In the genomic region with DNA sequence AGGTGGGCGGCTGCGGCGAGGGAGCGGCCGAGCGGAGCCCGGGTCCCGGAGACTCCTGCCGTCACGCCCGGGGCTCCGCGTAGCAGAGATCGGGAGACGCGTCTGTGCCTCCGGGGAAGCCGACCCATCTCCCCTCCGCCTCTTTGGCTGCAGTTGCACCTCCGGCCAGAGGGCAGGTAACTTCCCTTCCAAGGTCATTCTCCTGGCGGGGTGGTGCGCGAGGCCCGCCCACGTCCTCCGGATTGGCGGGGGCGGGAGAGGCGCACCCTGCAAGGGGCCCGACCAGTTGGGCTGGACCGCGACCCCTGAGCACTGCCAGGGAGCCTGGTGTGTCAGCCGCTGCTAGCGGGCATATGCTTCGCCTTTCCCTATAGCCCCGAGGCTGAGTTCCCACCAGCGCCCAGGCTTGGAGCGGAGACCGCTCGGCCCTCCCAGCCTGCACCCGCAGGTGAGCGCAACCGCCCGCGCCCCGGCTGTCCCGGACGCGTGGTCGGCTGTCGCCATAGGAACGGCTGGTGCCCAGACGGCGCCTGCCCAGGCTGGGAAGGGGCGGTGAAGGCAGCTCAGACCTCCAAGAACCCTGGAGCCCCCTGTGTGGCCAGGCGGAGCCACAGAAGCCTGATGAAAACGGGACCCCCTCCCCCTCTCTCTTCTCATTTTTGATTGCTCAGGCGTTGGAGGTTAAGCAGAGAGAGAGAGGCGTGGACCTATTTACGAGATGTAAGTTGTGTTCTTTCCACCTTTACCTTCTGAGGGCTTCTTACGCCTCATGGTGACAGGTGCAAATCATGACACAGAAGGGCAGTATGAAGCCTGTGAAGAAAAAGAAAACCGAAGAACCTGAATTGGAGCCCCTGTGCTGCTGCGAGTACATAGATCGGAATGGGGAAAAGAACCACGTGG, we compare ENCODE assay signal across 8 cellular contexts. TPM values are rescaled to one million over a fixed set of nuclear protein-coding genes. Genes with fewer than 3 reads are reported as not detected.
DNase-seq lines count a peak whose midpoint lies in the region; ATAC-seq and TF ChIP-seq lines count a peak whose summit lies in the region.

No MANE protein-coding gene starts in this region.

- no peaks in the 10 kb centered on the region for H3K9me3 ChIP-seq in DOHH2 (ENCODE audit: control insufficient read depth, insufficient read depth, low read length)
- no peaks in the 10 kb centered on the region for H3K9me3 ChIP-seq in HUES48 (ENCODE audit: control insufficient read depth, insufficient read depth, low read length)
- no peaks in the 10 kb centered on the region for H3K9me3 ChIP-seq in breast epithelium

- peak; percentile 48 for ATAC-seq in GM21515 (IDR thresholded peaks at IDR 0.05; ENCODE audit: unreplicated experiment)

- H3K4me1 ChIP-seq in DOHH2 (ENCODE audit: control insufficient read depth, low read length) (peaks cover 24% of the 10 kb centered on the region), HUES48 (ENCODE audit: control insufficient read depth, insufficient read depth, low read length) (peaks cover 17% of the 10 kb centered on the region), breast epithelium (no peaks in the 10 kb centered on the region)

- intact Hi-C loops in breast epithelium (cut with DNase I; ENCODE audit: low total_unique reads), result no loop called here

- H3F3A ChIP-seq in DOHH2 (ENCODE audit: control insufficient read depth, insufficient read depth), result peaks cover 6% of the 10 kb centered on the region; the same call in 1 of the 2 replicates

- H3K36me3 ChIP-seq in DOHH2 (ENCODE audit: control insufficient read depth, low read length), result peaks cover 23% of the 10 kb centered on the region
- peaks cover 12% of the 10 kb centered on the region; the same call in 1 of the 2 replicates for H3K36me3 ChIP-seq in HUES48 (ENCODE audit: control insufficient read depth, insufficient read depth, low read length)
- H3K36me3 ChIP-seq in breast epithelium, result no peaks in the 10 kb centered on the region

- H3K4me2 ChIP-seq in DOHH2 (ENCODE audit: low read length), result peak overlapping the region; percentile 89

- H3K27ac ChIP-seq in DOHH2 (ENCODE audit: low read depth, low read length) (no peak overlapping the region), HUES48 (ENCODE audit: low read depth, low read length) (peak overlapping the region; percentile 62), breast epithelium (peak overlapping the region; percentile 71 to 80)

- H3K79me2 ChIP-seq in DOHH2 (ENCODE audit: control insufficient read depth, low read length), result no peaks in the 10 kb centered on the region

- H3K9me2 ChIP-seq in DOHH2 (replicated peaks; ENCODE audit: control insufficient read depth, low read length), result no peaks in the 10 kb centered on the region

- peak overlapping the region; percentile 35; the same call in 1 of the 2 replicates for H3K9ac ChIP-seq in HUES48 (ENCODE audit: low read depth, low read length)

- TF ChIP-seq CTCF in DOHH2 (IDR thresholded peaks at IDR 0.05; ENCODE audit: low read depth, low read length, poor library complexity, severe bottlenecking) (no peak), breast epithelium (IDR thresholded peaks at IDR 0.05) (no peak)

- no peaks in the 10 kb centered on the region for H4K20me1 ChIP-seq in DOHH2 (ENCODE audit: control insufficient read depth, insufficient read depth, low read depth, low read length)

- peak overlapping the region; percentile 89 for H3K4me3 ChIP-seq in DOHH2 (ENCODE audit: low read length)
- H3K4me3 ChIP-seq in HUES48 (ENCODE audit: low read depth, low read length), result peak overlapping the region; percentile 68
- peak overlapping the region; percentile 75 to 92 (median 82) for H3K4me3 ChIP-seq in breast epithelium

- DNase-seq in SW480 (ENCODE audit: low spot score), result peak; percentile 69
- no peak for DNase-seq in breast epithelium (ENCODE audit: low spot score in 2 of 2)
- peak; percentile 33 for DNase-seq in kidney glomerular epithelial cell (lab: John Stamatoyannopoulos, UW)
- DNase-seq in stimulated activated CD4-positive, alpha-beta T cell treated with anti-CD3 and anti-CD28 coated beads, Interleukin-4, amount 100 ng/mL, for 24 hours, result peak; percentile 9
- no peak for DNase-seq in Ammon's horn (ENCODE audit: low spot score)

- H3K27me3 ChIP-seq in DOHH2 (ENCODE audit: control insufficient read depth, low read length), result no peaks in the 10 kb centered on the region
- H3K27me3 ChIP-seq in HUES48 (ENCODE audit: control insufficient read depth, insufficient read depth, low read length), result 0 out of 2 replicates have a peak, but pooled peaks cover 5% of the 10 kb centered on the region
- H3K27me3 ChIP-seq in breast epithelium, result no peaks in the 10 kb centered on the region

- no peak for TF ChIP-seq POLR2A in breast epithelium (IDR thresholded peaks at IDR 0.05)

RNA-seq across cellular contexts. Expression of a gene that starts 0.5 kb away (rescaled TPM):
- 1 to 10 TPM; 3.5 to 9.2 (median 7.2) TPM for total RNA-seq in breast epithelium

Comparison
In these comparisons a context has a peak if more than half of its experiments do, and no peak if none do; other contexts are left out.
1. DNase-seq: peak in SW480 (single experiment), kidney glomerular epithelial cell (single experiment) and stimulated activated CD4-positive, alpha-beta T cell treated with anti-CD3 and anti-CD28 coated beads, Interleukin-4, amount 100 ng/mL, for 24 hours (single experiment); none in breast epithelium (0 of 2) and Ammon's horn (single experiment).
2. Peak in every context shown above with its lines, with median percentiles within 50 percentile points of each other: H3K4me3 ChIP-seq.